In genomic region chr6:69796627-69797390, GRCh38 we compare ENCODE assay signal across 8 cellular contexts. TPM values are rescaled to one million over a fixed set of nuclear protein-coding genes. Genes with fewer than 3 reads are reported as not detected.
DNase-seq lines count a peak whose midpoint lies in the region; ATAC-seq and TF ChIP-seq lines count a peak whose summit lies in the region.

LMBRD1 (minus strand) TSS chr6:69797010; CDS start chr6:69796881, 129 bp downstream.

- peak within 1 kb of the TSS; percentile 97 for H3K27ac Mint-ChIP-seq in T-helper 1 cell treated with Interleukin-12 subunit alpha and Interleukin-12 subunit beta and Interleukin-4 antibody, amounts not matched to agents 30 μg/mL and 1 μg/mL, for 36 hours
- peak within 1 kb of the TSS; percentile 99 for H3K27ac Mint-ChIP-seq in progenitor cell of endocrine pancreas

- H3K27ac ChIP-seq in left ventricle myocardium inferior (replicated peaks): peak within 1 kb of the TSS; percentile 97

- no peaks in the 10 kb centered on the region for H3K27me3 Mint-ChIP-seq in T-helper 1 cell treated with Interleukin-12 subunit alpha and Interleukin-12 subunit beta and Interleukin-4 antibody, amounts not matched to agents 30 μg/mL and 1 μg/mL, for 36 hours (ENCODE audit: low read depth)
- no peaks in the 10 kb centered on the region for H3K27me3 Mint-ChIP-seq in progenitor cell of endocrine pancreas

- H3K4me3 ChIP-seq in left ventricle myocardium inferior: peak within 1 kb of the TSS; percentile 90

- no peaks in the 10 kb centered on the region for H3K27me3 ChIP-seq in left ventricle myocardium inferior (ENCODE audit: low read depth)

- peaks cover 56% of the 10 kb centered on the region for H3K4me1 ChIP-seq in left ventricle myocardium inferior

- DNase-seq in NCI-H1694 (lab: John Stamatoyannopoulos, UW) (peak; percentile 82), amygdala (lab: John Stamatoyannopoulos, UW) (peak; percentile 64 to 99 (median 94)), left ventricle myocardium inferior (peak; percentile 98), progenitor cell of endocrine pancreas (ENCODE audit: low spot score, unreplicated experiment) (peak; percentile 99), ureter (ENCODE audit: low spot score) (peak; percentile 98)

- TF ChIP-seq CTCF in left ventricle myocardium inferior (IDR thresholded peaks at IDR 0.05; ENCODE audit: borderline replicate concordance): peak; percentile 78
- peak; percentile 99 for TF ChIP-seq CTCF in progenitor cell of endocrine pancreas (IDR thresholded peaks at IDR 0.05; ENCODE audit: unreplicated experiment)

- no peaks in the 10 kb centered on the region for H3K36me3 ChIP-seq in left ventricle myocardium inferior

- H3K4me3 Mint-ChIP-seq in T-helper 1 cell treated with Interleukin-12 subunit alpha and Interleukin-12 subunit beta and Interleukin-4 antibody, amounts not matched to agents 30 μg/mL and 1 μg/mL, for 36 hours: peak within 1 kb of the TSS; percentile 96
- H3K4me3 Mint-ChIP-seq in progenitor cell of endocrine pancreas (ENCODE audit: low read depth): peak within 1 kb of the TSS; percentile 87

- H3K9me3 Mint-ChIP-seq in T-helper 1 cell treated with Interleukin-12 subunit alpha and Interleukin-12 subunit beta and Interleukin-4 antibody, amounts not matched to agents 30 μg/mL and 1 μg/mL, for 36 hours: peaks cover 4% of the 10 kb centered on the region
- peaks cover 7% of the 10 kb centered on the region for H3K9me3 Mint-ChIP-seq in progenitor cell of endocrine pancreas (ENCODE audit: low read depth)

- H3K9me3 ChIP-seq in left ventricle myocardium inferior (replicated peaks): no peaks in the 10 kb centered on the region

- intact Hi-C loops in left ventricle myocardium inferior (cut with micrococcal nuclease): no loop called here

- peak; percentile 94 for ATAC-seq in HG02885 (IDR thresholded peaks at IDR 0.05; ENCODE audit: poor library complexity, unreplicated experiment)

- H3K36me3 Mint-ChIP-seq in T-helper 1 cell treated with Interleukin-12 subunit alpha and Interleukin-12 subunit beta and Interleukin-4 antibody, amounts not matched to agents 30 μg/mL and 1 μg/mL, for 36 hours (ENCODE audit: low read depth): peaks cover 9% of the 10 kb centered on the region
- H3K36me3 Mint-ChIP-seq in progenitor cell of endocrine pancreas (ENCODE audit: insufficient read depth): peaks cover 4% of the 10 kb centered on the region

- peaks cover 30% of the 10 kb centered on the region for H3K4me1 Mint-ChIP-seq in T-helper 1 cell treated with Interleukin-12 subunit alpha and Interleukin-12 subunit beta and Interleukin-4 antibody, amounts not matched to agents 30 μg/mL and 1 μg/mL, for 36 hours (ENCODE audit: low read depth)
- peaks cover 21% of the 10 kb centered on the region for H3K4me1 Mint-ChIP-seq in progenitor cell of endocrine pancreas (ENCODE audit: low read depth)

- peak; percentile 66 for TF ChIP-seq POLR2A in GM15510 (IDR thresholded peaks at IDR 0.05; ENCODE audit: borderline replicate concordance, extremely low read depth, insufficient read length)

RNA-seq across cellular contexts. Expression of gene LMBRD1, which starts in this region (rescaled TPM):
- total RNA-seq in left ventricle myocardium inferior: 43.6 TPM
- 39.1 and 40.9 TPM in 2 replicates for total RNA-seq in progenitor cell of endocrine pancreas
- total RNA-seq in ureter: 66.0 TPM

Comparison
In these comparisons a context has a peak if more than half of its experiments do, and no peak if none do; other contexts are left out.
1. Peak in every context shown above with its lines: DNase-seq, ATAC-seq, H3K4me3 ChIP-seq and H3K27ac ChIP-seq.